ENCODE assay signal across 1 cellular context in the genomic region with DNA sequence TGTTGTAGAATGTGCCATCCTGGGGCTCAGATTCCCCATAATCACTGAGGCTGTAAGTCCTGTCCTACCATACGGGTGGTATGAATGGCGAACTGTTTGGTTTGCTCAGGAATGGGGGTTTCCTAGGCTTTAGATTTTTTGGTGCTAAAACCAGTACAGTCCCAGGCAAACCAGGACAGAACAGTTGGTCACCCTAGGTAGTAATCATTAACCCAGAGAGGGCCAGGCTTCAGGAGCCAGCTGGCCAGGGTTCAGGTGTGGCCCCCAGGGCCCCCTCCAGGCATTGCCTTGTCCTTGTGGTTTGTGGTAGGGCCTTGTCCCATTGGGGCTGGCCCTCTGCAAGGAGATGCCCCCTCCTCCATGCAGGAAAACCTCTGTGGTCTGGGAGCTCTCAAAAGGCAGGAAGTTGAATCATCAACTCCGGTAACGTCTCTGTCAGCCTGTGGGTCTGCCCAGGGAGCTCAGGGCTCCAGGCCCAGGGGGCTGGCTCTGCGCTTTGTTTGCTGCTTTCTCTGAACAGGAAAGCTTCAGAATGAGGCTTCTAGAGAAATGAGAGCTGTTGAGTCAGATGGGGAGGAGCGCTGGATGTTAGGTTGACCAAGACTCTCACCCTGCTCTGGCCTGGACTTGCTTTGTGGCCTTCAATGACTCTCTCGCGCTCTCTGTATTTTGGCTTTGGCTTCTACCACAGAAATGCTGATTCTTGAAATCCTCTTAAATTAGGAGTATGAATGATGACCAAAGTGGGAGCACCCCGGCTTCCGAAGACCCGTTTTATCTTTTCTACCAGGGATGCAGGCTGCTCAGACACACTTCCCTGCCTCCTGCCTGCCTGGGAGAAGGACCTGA.
TF ChIP-seq lines count a peak whose summit lies in the region.

No MANE protein-coding gene starts in this region.

TF ChIP-seq in K562, 482 proteins besides CTCF, POLR2A, EP300 and RAD21 (continued from another document):
- TF ChIP-seq, protein P1, sequence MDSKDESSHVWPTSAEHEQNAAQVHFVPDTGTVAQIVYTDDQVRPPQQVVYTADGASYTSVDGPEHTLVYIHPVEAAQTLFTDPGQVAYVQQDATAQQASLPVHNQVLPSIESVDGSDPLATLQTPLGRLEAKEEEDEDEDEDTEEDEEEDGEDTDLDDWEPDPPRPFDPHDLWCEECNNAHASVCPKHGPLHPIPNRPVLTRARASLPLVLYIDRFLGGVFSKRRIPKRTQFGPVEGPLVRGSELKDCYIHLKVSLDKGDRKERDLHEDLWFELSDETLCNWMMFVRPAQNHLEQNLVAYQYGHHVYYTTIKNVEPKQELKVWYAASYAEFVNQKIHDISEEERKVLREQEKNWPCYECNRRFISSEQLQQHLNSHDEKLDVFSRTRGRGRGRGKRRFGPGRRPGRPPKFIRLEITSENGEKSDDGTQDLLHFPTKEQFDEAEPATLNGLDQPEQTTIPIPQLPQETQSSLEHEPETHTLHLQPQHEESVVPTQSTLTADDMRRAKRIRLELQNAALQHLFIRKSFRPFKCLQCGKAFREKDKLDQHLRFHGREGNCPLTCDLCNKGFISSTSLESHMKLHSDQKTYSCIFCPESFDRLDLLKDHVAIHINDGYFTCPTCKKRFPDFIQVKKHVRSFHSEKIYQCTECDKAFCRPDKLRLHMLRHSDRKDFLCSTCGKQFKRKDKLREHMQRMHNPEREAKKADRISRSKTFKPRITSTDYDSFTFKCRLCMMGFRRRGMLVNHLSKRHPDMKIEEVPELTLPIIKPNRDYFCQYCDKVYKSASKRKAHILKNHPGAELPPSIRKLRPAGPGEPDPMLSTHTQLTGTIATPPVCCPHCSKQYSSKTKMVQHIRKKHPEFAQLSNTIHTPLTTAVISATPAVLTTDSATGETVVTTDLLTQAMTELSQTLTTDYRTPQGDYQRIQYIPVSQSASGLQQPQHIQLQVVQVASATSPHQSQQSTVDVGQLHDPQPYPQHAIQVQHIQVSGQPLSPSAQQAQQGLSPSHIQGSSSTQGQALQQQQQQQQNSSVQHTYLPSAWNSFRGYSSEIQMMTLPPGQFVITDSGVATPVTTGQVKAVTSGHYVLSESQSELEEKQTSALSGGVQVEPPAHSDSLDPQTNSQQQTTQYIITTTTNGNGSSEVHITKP (IDR thresholded peaks at IDR 0.05; ENCODE audit: partially characterized antibody): peak; percentile 22
- TF ChIP-seq YY1 (IDR thresholded peaks at IDR 0.05; ENCODE audit: borderline replicate concordance in 1 of 3, control insufficient read depth in 1 of 3, extremely low read depth in 1 of 3, insufficient read depth in 3 of 3, insufficient read length in 1 of 3, insufficient replicate concordance in 2 of 3, low read depth in 1 of 3, low read length in 2 of 3) (peak in 1 of 3 experiments; percentile 5), ETV5 (CRISPR knock-in tag; IDR thresholded peaks at IDR 0.05; ENCODE audit: low read depth) (peak; percentile 27; the same call in 1 of the 2 replicates), GABPA (tag; conservative IDR thresholded peaks at IDR 0.05; ENCODE audit: low read depth) (peak; percentile 72), CCAR2 (IDR thresholded peaks at IDR 0.05; ENCODE audit: low read depth, low read length) (no peak), ZSCAN29 (IDR thresholded peaks at IDR 0.05) (no peak)
- TF ChIP-seq, protein P2, sequence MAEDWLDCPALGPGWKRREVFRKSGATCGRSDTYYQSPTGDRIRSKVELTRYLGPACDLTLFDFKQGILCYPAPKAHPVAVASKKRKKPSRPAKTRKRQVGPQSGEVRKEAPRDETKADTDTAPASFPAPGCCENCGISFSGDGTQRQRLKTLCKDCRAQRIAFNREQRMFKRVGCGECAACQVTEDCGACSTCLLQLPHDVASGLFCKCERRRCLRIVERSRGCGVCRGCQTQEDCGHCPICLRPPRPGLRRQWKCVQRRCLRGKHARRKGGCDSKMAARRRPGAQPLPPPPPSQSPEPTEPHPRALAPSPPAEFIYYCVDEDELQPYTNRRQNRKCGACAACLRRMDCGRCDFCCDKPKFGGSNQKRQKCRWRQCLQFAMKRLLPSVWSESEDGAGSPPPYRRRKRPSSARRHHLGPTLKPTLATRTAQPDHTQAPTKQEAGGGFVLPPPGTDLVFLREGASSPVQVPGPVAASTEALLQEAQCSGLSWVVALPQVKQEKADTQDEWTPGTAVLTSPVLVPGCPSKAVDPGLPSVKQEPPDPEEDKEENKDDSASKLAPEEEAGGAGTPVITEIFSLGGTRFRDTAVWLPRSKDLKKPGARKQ (CRISPR knock-in tag; IDR thresholded peaks at IDR 0.05): no peak
